In genomic region chr18:38611036-38611964, GRCh38 we compare ENCODE assay signal across 10 cellular contexts.
DNase-seq lines count a peak whose midpoint lies in the region; ATAC-seq and TF ChIP-seq lines count a peak whose summit lies in the region.
"Had no signal": no experiment of that assay in that cellular context is flagged by ENCODE, and none has a peak within 500 bp of the region (broad histone marks: within the 10 kb centered on the region; RNA-seq: fewer than 3 reads in every experiment).

No MANE protein-coding gene starts in this region.

- H3K27ac ChIP-seq in prostate gland = no peak overlapping the region
- H3K27ac ChIP-seq: 22Rv1 had no signal

- H3K4me1 Mint-ChIP-seq in T-helper 2 cell treated with Interferon-gamma antibody and Interleukin-4, amounts not matched to agents 5 μg/mL and 100 μg/mL, for 36 hours (ENCODE audit: low read depth) = peaks cover 9% of the 10 kb centered on the region
- peaks cover 31 to 39% of the 10 kb centered on the region in 2 donors for H3K4me1 Mint-ChIP-seq in immature natural killer cell
- peaks cover 7% of the 10 kb centered on the region for H3K4me1 Mint-ChIP-seq in progenitor cell of endocrine pancreas (ENCODE audit: low read depth)

- TF ChIP-seq CTCF in prostate gland (IDR thresholded peaks at IDR 0.05) (no peak), progenitor cell of endocrine pancreas (IDR thresholded peaks at IDR 0.05; ENCODE audit: unreplicated experiment) (no peak)

- H3K27me3 Mint-ChIP-seq in T-helper 2 cell treated with Interferon-gamma antibody and Interleukin-4, amounts not matched to agents 5 μg/mL and 100 μg/mL, for 36 hours (ENCODE audit: low read depth) = no peaks in the 10 kb centered on the region
- peaks cover 0 to 2% (median 0%) of the 10 kb centered on the region in 3 donors for H3K27me3 Mint-ChIP-seq in immature natural killer cell (ENCODE audit: low read depth in 3 of 3)
- no peaks in the 10 kb centered on the region for H3K27me3 Mint-ChIP-seq in progenitor cell of endocrine pancreas

- H3K27me3 ChIP-seq in prostate gland (replicated peaks; ENCODE audit: insufficient read depth) = no peaks in the 10 kb centered on the region

- no peak for TF ChIP-seq POLR2A in prostate gland (IDR thresholded peaks at IDR 0.05)

- peak; percentile 10 for DNase-seq in T-helper 2 cell treated with Interferon-gamma antibody and Interleukin-4, amounts not matched to agents 5 μg/mL and 100 μg/mL, for 36 hours (ENCODE audit: low spot score)
- DNase-seq in T-helper 2 cell (no peak), immature natural killer cell (peak; percentile 5 to 23 (median 14)), prostate gland (ENCODE audit: low spot score) (no peak), head of caudate nucleus (no peak), progenitor cell of endocrine pancreas (ENCODE audit: low spot score, unreplicated experiment) (no peak)

- H3K4me1 ChIP-seq in prostate gland (replicated peaks) = no peaks in the 10 kb centered on the region
- H3K4me1 ChIP-seq: HAP-1 had no signal

- no peaks in the 10 kb centered on the region for H3K36me3 Mint-ChIP-seq in T-helper 2 cell treated with Interferon-gamma antibody and Interleukin-4, amounts not matched to agents 5 μg/mL and 100 μg/mL, for 36 hours (ENCODE audit: low read depth)
- H3K36me3 Mint-ChIP-seq in immature natural killer cell (no peaks in the 10 kb centered on the region), progenitor cell of endocrine pancreas (ENCODE audit: insufficient read depth) (no peaks in the 10 kb centered on the region)

- no peaks in the 10 kb centered on the region for H3K9me3 Mint-ChIP-seq in T-helper 2 cell treated with Interferon-gamma antibody and Interleukin-4, amounts not matched to agents 5 μg/mL and 100 μg/mL, for 36 hours
- H3K9me3 Mint-ChIP-seq in immature natural killer cell = peaks cover 0 to 5% (median 0%) of the 10 kb centered on the region in 6 donors
- no peaks in the 10 kb centered on the region for H3K9me3 Mint-ChIP-seq in progenitor cell of endocrine pancreas (ENCODE audit: low read depth)

- WGBS in prostate gland = 81% methylated on average over 9 of the region's 9 CpGs

- peak overlapping the region; percentile 36 for H3K27ac Mint-ChIP-seq in T-helper 2 cell treated with Interferon-gamma antibody and Interleukin-4, amounts not matched to agents 5 μg/mL and 100 μg/mL, for 36 hours
- H3K27ac Mint-ChIP-seq in immature natural killer cell (no peak overlapping the region), progenitor cell of endocrine pancreas (no peak overlapping the region)

- no peak overlapping the region for H3K4me3 Mint-ChIP-seq in T-helper 2 cell treated with Interferon-gamma antibody and Interleukin-4, amounts not matched to agents 5 μg/mL and 100 μg/mL, for 36 hours
- H3K4me3 Mint-ChIP-seq in immature natural killer cell = peak overlapping the region in 4 of 5 donors; percentile 7 to 47 (median 31)
- H3K4me3 Mint-ChIP-seq in progenitor cell of endocrine pancreas (ENCODE audit: low read depth) = no peak overlapping the region

- no peaks in the 10 kb centered on the region for H3K36me3 ChIP-seq in prostate gland
- H3K36me3 ChIP-seq: HAP-1 had no signal

- ATAC-seq in GM21515 (IDR thresholded peaks at IDR 0.05; ENCODE audit: unreplicated experiment) = peak; percentile 84
- ATAC-seq in HG03354 (IDR thresholded peaks at IDR 0.05; ENCODE audit: poor library complexity, severe bottlenecking, unreplicated experiment) = peak; percentile 91

- intact Hi-C loops in prostate gland (cut with DNase I) (no loop called here), head of caudate nucleus (cut with DNase I) (no loop called here)

- H3K9me3 ChIP-seq in prostate gland = no peaks in the 10 kb centered on the region
- H3K9me3 ChIP-seq: HAP-1 had no signal

- no peak overlapping the region for H3K4me3 ChIP-seq in prostate gland
- H3K4me3 ChIP-seq: HAP-1 had no signal

Comparison
In these comparisons a context has a peak if more than half of its experiments do, and no peak if none do; other contexts are left out.
1. DNase-seq: peak in T-helper 2 cell treated with Interferon-gamma antibody and Interleukin-4, amounts not matched to agents 5 μg/mL and 100 μg/mL, for 36 hours (single experiment) and immature natural killer cell (3 of 3); none in T-helper 2 cell (0 of 5), prostate gland (single experiment), head of caudate nucleus (0 of 42) and progenitor cell of endocrine pancreas (single experiment).
2. H3K4me3 Mint-ChIP-seq: peak in immature natural killer cell (4 of 5); none in T-helper 2 cell treated with Interferon-gamma antibody and Interleukin-4, amounts not matched to agents 5 μg/mL and 100 μg/mL, for 36 hours (single experiment) and progenitor cell of endocrine pancreas (single experiment).